ENCODE assay signal across 1 cellular context in the genomic region with DNA sequence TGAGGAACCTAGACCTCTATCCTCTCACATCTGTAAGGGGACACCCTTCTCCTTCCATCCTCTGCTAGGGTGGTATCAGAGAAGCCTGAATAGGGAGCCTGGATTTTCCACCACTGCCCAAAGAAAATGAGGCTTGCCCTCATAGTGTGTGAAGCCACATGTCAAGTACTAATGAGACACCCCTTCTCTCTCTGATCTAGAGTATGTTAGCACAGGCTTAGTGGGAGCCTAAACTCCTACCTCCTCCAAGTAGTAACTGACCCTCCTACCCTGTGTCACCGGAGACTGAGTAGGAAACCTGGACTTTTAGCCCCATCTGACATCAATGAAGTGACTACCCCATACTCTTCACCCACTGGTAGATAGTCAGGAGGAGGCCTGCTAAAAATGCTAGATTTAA.
TF ChIP-seq lines count a peak whose summit lies in the region.

No MANE protein-coding gene starts in this region.

TF ChIP-seq in H1, 55 proteins besides CTCF, POLR2A, EP300 and RAD21:
- TF ChIP-seq NANOG (IDR thresholded peaks at IDR 0.05; ENCODE audit: insufficient read depth, low read depth, low read length, poor library complexity, severe bottlenecking) (no peak), KDM5A (IDR thresholded peaks at IDR 0.05; ENCODE audit: low read length) (no peak), GTF2F1 (IDR thresholded peaks at IDR 0.05; ENCODE audit: borderline replicate concordance, low read depth, low read length) (no peak), CHD1 (IDR thresholded peaks at IDR 0.05; ENCODE audit: low read depth, low read length) (no peak)
- TF ChIP-seq, protein P1, sequence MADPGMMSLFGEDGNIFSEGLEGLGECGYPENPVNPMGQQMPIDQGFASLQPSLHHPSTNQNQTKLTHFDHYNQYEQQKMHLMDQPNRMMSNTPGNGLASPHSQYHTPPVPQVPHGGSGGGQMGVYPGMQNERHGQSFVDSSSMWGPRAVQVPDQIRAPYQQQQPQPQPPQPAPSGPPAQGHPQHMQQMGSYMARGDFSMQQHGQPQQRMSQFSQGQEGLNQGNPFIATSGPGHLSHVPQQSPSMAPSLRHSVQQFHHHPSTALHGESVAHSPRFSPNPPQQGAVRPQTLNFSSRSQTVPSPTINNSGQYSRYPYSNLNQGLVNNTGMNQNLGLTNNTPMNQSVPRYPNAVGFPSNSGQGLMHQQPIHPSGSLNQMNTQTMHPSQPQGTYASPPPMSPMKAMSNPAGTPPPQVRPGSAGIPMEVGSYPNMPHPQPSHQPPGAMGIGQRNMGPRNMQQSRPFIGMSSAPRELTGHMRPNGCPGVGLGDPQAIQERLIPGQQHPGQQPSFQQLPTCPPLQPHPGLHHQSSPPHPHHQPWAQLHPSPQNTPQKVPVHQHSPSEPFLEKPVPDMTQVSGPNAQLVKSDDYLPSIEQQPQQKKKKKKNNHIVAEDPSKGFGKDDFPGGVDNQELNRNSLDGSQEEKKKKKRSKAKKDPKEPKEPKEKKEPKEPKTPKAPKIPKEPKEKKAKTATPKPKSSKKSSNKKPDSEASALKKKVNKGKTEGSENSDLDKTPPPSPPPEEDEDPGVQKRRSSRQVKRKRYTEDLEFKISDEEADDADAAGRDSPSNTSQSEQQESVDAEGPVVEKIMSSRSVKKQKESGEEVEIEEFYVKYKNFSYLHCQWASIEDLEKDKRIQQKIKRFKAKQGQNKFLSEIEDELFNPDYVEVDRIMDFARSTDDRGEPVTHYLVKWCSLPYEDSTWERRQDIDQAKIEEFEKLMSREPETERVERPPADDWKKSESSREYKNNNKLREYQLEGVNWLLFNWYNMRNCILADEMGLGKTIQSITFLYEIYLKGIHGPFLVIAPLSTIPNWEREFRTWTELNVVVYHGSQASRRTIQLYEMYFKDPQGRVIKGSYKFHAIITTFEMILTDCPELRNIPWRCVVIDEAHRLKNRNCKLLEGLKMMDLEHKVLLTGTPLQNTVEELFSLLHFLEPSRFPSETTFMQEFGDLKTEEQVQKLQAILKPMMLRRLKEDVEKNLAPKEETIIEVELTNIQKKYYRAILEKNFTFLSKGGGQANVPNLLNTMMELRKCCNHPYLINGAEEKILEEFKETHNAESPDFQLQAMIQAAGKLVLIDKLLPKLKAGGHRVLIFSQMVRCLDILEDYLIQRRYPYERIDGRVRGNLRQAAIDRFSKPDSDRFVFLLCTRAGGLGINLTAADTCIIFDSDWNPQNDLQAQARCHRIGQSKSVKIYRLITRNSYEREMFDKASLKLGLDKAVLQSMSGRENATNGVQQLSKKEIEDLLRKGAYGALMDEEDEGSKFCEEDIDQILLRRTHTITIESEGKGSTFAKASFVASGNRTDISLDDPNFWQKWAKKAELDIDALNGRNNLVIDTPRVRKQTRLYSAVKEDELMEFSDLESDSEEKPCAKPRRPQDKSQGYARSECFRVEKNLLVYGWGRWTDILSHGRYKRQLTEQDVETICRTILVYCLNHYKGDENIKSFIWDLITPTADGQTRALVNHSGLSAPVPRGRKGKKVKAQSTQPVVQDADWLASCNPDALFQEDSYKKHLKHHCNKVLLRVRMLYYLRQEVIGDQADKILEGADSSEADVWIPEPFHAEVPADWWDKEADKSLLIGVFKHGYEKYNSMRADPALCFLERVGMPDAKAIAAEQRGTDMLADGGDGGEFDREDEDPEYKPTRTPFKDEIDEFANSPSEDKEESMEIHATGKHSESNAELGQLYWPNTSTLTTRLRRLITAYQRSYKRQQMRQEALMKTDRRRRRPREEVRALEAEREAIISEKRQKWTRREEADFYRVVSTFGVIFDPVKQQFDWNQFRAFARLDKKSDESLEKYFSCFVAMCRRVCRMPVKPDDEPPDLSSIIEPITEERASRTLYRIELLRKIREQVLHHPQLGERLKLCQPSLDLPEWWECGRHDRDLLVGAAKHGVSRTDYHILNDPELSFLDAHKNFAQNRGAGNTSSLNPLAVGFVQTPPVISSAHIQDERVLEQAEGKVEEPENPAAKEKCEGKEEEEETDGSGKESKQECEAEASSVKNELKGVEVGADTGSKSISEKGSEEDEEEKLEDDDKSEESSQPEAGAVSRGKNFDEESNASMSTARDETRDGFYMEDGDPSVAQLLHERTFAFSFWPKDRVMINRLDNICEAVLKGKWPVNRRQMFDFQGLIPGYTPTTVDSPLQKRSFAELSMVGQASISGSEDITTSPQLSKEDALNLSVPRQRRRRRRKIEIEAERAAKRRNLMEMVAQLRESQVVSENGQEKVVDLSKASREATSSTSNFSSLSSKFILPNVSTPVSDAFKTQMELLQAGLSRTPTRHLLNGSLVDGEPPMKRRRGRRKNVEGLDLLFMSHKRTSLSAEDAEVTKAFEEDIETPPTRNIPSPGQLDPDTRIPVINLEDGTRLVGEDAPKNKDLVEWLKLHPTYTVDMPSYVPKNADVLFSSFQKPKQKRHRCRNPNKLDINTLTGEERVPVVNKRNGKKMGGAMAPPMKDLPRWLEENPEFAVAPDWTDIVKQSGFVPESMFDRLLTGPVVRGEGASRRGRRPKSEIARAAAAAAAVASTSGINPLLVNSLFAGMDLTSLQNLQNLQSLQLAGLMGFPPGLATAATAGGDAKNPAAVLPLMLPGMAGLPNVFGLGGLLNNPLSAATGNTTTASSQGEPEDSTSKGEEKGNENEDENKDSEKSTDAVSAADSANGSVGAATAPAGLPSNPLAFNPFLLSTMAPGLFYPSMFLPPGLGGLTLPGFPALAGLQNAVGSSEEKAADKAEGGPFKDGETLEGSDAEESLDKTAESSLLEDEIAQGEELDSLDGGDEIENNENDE (IDR thresholded peaks at IDR 0.05; ENCODE audit: insufficient replicate concordance, low read length): no peak
